8 cellular contexts compared by ENCODE assay signal in the genomic region with DNA sequence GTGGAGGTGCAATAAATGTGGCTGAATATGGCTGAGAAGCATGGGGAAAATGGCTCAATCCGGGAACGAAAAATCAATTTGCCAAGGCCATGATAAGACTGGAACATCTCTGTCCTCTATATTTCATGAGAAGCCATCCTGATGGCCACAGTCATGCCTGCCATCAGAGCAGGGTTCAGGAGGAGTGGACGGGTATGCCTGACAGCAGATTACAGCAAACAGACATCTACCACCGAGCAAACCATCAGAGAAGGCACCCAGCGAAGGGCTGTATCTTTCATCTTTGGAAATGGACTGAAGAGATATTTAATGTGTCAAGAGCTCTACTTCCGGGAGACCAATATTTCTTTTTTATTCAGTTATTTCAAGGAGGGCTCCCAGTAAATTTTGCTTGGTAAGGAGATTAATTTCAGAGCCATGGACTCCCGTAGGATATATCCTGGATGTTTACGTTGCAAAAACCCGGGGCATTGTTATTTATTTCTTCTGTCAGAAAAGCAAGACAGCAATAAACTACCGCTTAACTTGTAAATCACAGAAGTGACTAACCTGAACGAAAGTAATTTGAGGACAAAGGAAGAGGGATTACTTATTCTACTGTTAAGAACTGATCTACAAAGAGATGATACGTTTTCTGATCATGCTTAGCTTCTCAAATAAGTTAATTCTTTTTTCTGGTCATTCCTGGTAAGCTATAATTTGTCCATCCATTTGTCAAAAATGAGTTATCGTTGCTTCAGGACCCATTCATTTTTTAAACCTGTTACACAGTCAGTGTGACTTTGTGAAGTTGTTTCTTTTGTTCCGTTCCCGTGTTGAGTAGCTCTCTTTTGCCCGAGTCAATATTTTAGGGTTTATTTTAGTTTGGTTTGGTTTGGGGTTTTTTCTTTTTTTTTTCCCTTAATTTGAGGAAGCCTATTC.
A peak's percentile ranks its signal among the peaks of the same experiment; 100 is the strongest.
DNase-seq lines count a peak whose midpoint lies in the region; ATAC-seq and TF ChIP-seq lines count a peak whose summit lies in the region.

No MANE protein-coding gene starts in this region.

- H3K27me3 ChIP-seq in psoas muscle (ENCODE audit: insufficient read depth in 3 of 3, low read length in 2 of 3): no peaks in the 10 kb centered on the region

- no peaks in the 10 kb centered on the region for H3K36me3 ChIP-seq in psoas muscle (ENCODE audit: insufficient read depth in 1 of 2, low read depth in 1 of 2)

- peak overlapping the region; percentile 84 for H3K27ac ChIP-seq in psoas muscle

- H3K4me3 Mint-ChIP-seq in Calu3 (ENCODE audit: low read depth, unreplicated experiment): peak overlapping the region; percentile 81

- intact Hi-C loops in Calu3 (cut with micrococcal nuclease; ENCODE audit: unreplicated experiment) (no loop called here), Right ventricle myocardium superior (cut with DNase I) (no loop called here), psoas muscle (cut with DNase I) (no loop called here)

- H3K36me3 Mint-ChIP-seq in Calu3 (ENCODE audit: insufficient read depth, unreplicated experiment): peaks cover 12% of the 10 kb centered on the region

- DNase-seq in Calu3 (no peak), Right ventricle myocardium superior (no peak), psoas muscle (no peak), NOMO-1 (lab: John Stamatoyannopoulos, UW; ENCODE audit: unreplicated experiment in 2 of 2) (no peak)

- H3K27ac Mint-ChIP-seq in Calu3 (ENCODE audit: unreplicated experiment): peak overlapping the region; percentile 95

- H3K4me1 ChIP-seq in psoas muscle: peaks cover 12% of the 10 kb centered on the region

- H3K4me1 Mint-ChIP-seq in Calu3 (ENCODE audit: low read depth, unreplicated experiment): peaks cover 49% of the 10 kb centered on the region

- CTCF ChIA-PET in Calu3 (lab: Charles Lee): interaction anchor here (1.0 to 4.1 kb wide), 3 partner anchors 10 to 12 kb away, joined by 3 to 24 read pairs (median 10); no protein-coding TSS in a partner anchor

- no peaks in the 10 kb centered on the region for H3K9me3 Mint-ChIP-seq in Calu3 (ENCODE audit: low read depth, unreplicated experiment)

- no peaks in the 10 kb centered on the region for H3K27me3 Mint-ChIP-seq in Calu3 (ENCODE audit: unreplicated experiment)

- H3K9me3 ChIP-seq in psoas muscle: no peaks in the 10 kb centered on the region

- 12 to 21% (median 17%) methylated on average over 16 of the region's 16 CpGs for WGBS in psoas muscle, 3 donors

- ATAC-seq in HG03439 (IDR thresholded peaks at IDR 0.05; ENCODE audit: unreplicated experiment) (peak; percentile 12), Right ventricle myocardium superior (ENCODE audit: poor library complexity) (peak; percentile 28), psoas muscle (peak; percentile 25 to 62 (median 44)), GM19328 (IDR thresholded peaks at IDR 0.05; ENCODE audit: unreplicated experiment) (no peak), HG03175 (IDR thresholded peaks at IDR 0.05; ENCODE audit: unreplicated experiment) (no peak)

- TSS peak; percentile 94 for BruUV-seq in Calu3 (replicated peaks; lab: Mats Ljungman, UMichigan)

- TF ChIP-seq CTCF in Calu3 (IDR thresholded peaks at IDR 0.05; ENCODE audit: unreplicated experiment) (no peak), WI38 (IDR thresholded peaks at IDR 0.05; ENCODE audit: low read depth, low read length) (no peak), psoas muscle (IDR thresholded peaks at IDR 0.05) (no peak)

- H3K4me3 ChIP-seq in WI38 (ENCODE audit: low read depth, low read length) (peak overlapping the region; percentile 46), psoas muscle (peak overlapping the region; percentile 62)

Comparison
In these comparisons a context has a peak if more than half of its experiments do, and no peak if none do; other contexts are left out.
1. ATAC-seq: peak in HG03439 (single experiment), Right ventricle myocardium superior (single experiment) and psoas muscle (4 of 4); none in GM19328 (single experiment) and HG03175 (single experiment).